ENCODE assay signal across 7 cellular contexts in genomic region chr9:105053209-105053652, GRCh38.
DNase-seq lines count a peak whose midpoint lies in the region; ATAC-seq and TF ChIP-seq lines count a peak whose summit lies in the region.

No MANE protein-coding gene starts in this region.

- peak overlapping the region; percentile 77 for H3K27ac Mint-ChIP-seq in activated naive CD8-positive, alpha-beta T cell treated with anti-CD3 and anti-CD28 coated beads, Interleukin-2, amount 50 U/mL, for 24 hours

- ATAC-seq in GM19351 (IDR thresholded peaks at IDR 0.05; ENCODE audit: unreplicated experiment) (peak; percentile 82), gastrocnemius medialis (peak; percentile 61 to 66), HG03521 (IDR thresholded peaks at IDR 0.05; ENCODE audit: unreplicated experiment) (no peak)
- peak; percentile 98 for ATAC-seq in activated naive CD8-positive, alpha-beta T cell treated with anti-CD3 and anti-CD28 coated beads, Interleukin-2, amount 50 U/mL, for 24 hours

- H3K9me3 Mint-ChIP-seq in activated naive CD8-positive, alpha-beta T cell treated with anti-CD3 and anti-CD28 coated beads, Interleukin-2, amount 50 U/mL, for 24 hours = no peaks in the 10 kb centered on the region

- H3K36me3 Mint-ChIP-seq in activated naive CD8-positive, alpha-beta T cell treated with anti-CD3 and anti-CD28 coated beads, Interleukin-2, amount 50 U/mL, for 24 hours (ENCODE audit: low read depth) = no peaks in the 10 kb centered on the region

- H3K9me3 ChIP-seq in gastrocnemius medialis (no peaks in the 10 kb centered on the region), testis (no peaks in the 10 kb centered on the region), Karpas-422 (ENCODE audit: low read length) (no peaks in the 10 kb centered on the region)

- peak overlapping the region; percentile 18 for H3K4me3 Mint-ChIP-seq in activated naive CD8-positive, alpha-beta T cell treated with anti-CD3 and anti-CD28 coated beads, Interleukin-2, amount 50 U/mL, for 24 hours

- no peaks in the 10 kb centered on the region for H4K20me1 ChIP-seq in Karpas-422 (ENCODE audit: insufficient read depth, low read depth, low read length)

- WGBS in testis, 2 donors = 83 to 91% methylated on average over 4 of the region's 4 CpGs

- H3K79me2 ChIP-seq in Karpas-422 (ENCODE audit: low read length) = no peaks in the 10 kb centered on the region

- no peak overlapping the region for H3K4me2 ChIP-seq in Karpas-422 (ENCODE audit: low read depth, low read length, poor library complexity, severe bottlenecking)

- H3K36me3 ChIP-seq in gastrocnemius medialis (no peaks in the 10 kb centered on the region), testis (ENCODE audit: low read depth, missing control alignments) (no peaks in the 10 kb centered on the region), Karpas-422 (ENCODE audit: insufficient read depth, low read length) (no peaks in the 10 kb centered on the region)

- no peak for TF ChIP-seq POLR2A in gastrocnemius medialis (IDR thresholded peaks at IDR 0.05)
- no peak for TF ChIP-seq POLR2A in testis (IDR thresholded peaks at IDR 0.05)

- H3K4me1 Mint-ChIP-seq in activated naive CD8-positive, alpha-beta T cell treated with anti-CD3 and anti-CD28 coated beads, Interleukin-2, amount 50 U/mL, for 24 hours = peaks cover 28% of the 10 kb centered on the region

- DNase-seq in HPDE6-E6E7 (ENCODE audit: extremely low spot score) = peak; percentile 85
- DNase-seq in activated naive CD8-positive, alpha-beta T cell treated with anti-CD3 and anti-CD28 coated beads, Interleukin-2, amount 50 U/mL, for 24 hours = peak; percentile 48
- DNase-seq in gastrocnemius medialis = peak in 1 of 2 donors; percentile 33
- no peak for DNase-seq in testis
- DNase-seq in Karpas-422 = no peak

- H3K27ac ChIP-seq in gastrocnemius medialis = no peak overlapping the region
- H3K27ac ChIP-seq in testis = no peak overlapping the region
- H3K27ac ChIP-seq in Karpas-422 (ENCODE audit: low read length) = no peak overlapping the region

- H3K27me3 ChIP-seq in gastrocnemius medialis (no peaks in the 10 kb centered on the region), testis (no peaks in the 10 kb centered on the region), Karpas-422 (ENCODE audit: low read length) (no peaks in the 10 kb centered on the region)

- no peaks in the 10 kb centered on the region for H3K9me2 ChIP-seq in Karpas-422 (replicated peaks; ENCODE audit: insufficient read depth, low read length)

- H2AFZ ChIP-seq in Karpas-422 (ENCODE audit: low read length) = no peak overlapping the region

- H3K4me3 ChIP-seq in gastrocnemius medialis (no peak overlapping the region), testis (no peak overlapping the region), Karpas-422 (ENCODE audit: low read length) (no peak overlapping the region)

- intact Hi-C loops in gastrocnemius medialis (cut with DNase I; ENCODE audit: low total_unique reads) (no loop called here), testis (cut with DNase I; ENCODE audit: low total_unique reads) (no loop called here)

- H3K27me3 Mint-ChIP-seq in activated naive CD8-positive, alpha-beta T cell treated with anti-CD3 and anti-CD28 coated beads, Interleukin-2, amount 50 U/mL, for 24 hours = no peaks in the 10 kb centered on the region

- TF ChIP-seq CTCF in gastrocnemius medialis (IDR thresholded peaks at IDR 0.05 in 4 of 5, conservative IDR thresholded peaks at IDR 0.05 in 1 of 5) (no peak), testis (IDR thresholded peaks at IDR 0.05) (no peak)

- in situ Hi-C loops in gastrocnemius medialis (cut with MboI; ENCODE audit: low sequenced_read_pairs in 4 of 4) = loop anchor here in 1 of 4 donors (5.0 kb wide), 1 partner anchor 71 kb away; no protein-coding TSS in a partner anchor

- H3K9ac ChIP-seq in Karpas-422 (ENCODE audit: low read length) = no peak overlapping the region

- peaks cover 0 to 10% of the 10 kb centered on the region in 2 donors for H3K4me1 ChIP-seq in gastrocnemius medialis
- H3K4me1 ChIP-seq in testis = no peaks in the 10 kb centered on the region
- no peaks in the 10 kb centered on the region for H3K4me1 ChIP-seq in Karpas-422 (ENCODE audit: low read length)

Comparison
In these comparisons a context has a peak if more than half of its experiments do, and no peak if none do; other contexts are left out.
1. DNase-seq: peak in HPDE6-E6E7 (single experiment) and activated naive CD8-positive, alpha-beta T cell treated with anti-CD3 and anti-CD28 coated beads, Interleukin-2, amount 50 U/mL, for 24 hours (single experiment); none in testis (single experiment) and Karpas-422 (single experiment).